In genomic region chr1:228092342-228093049, GRCh38 we compare ENCODE assay signal across 1 cellular context.
TF ChIP-seq lines count a peak whose summit lies in the region.

No MANE protein-coding gene starts in this region.

TF ChIP-seq in SK-N-SH treated with all-trans-retinoic acid at 6 μM for 48 hours, 23 proteins besides CTCF, POLR2A, EP300 and RAD21 (continued from another document):
- no peak for TF ChIP-seq ZNF565 (CRISPR knock-in tag; conservative IDR thresholded peaks at IDR 0.05; ENCODE audit: low read depth)
- no peak for TF ChIP-seq TOX (CRISPR knock-in tag; IDR thresholded peaks at IDR 0.05; ENCODE audit: borderline replicate concordance)
- no peak for TF ChIP-seq SNAI2 (CRISPR knock-in tag; IDR thresholded peaks at IDR 0.05)
- no peak for TF ChIP-seq CSDC2 (CRISPR knock-in tag; IDR thresholded peaks at IDR 0.05)
- TF ChIP-seq ZNF70 (CRISPR knock-in tag; IDR thresholded peaks at IDR 0.05), result no peak
- TF ChIP-seq BACH2 (CRISPR knock-in tag; IDR thresholded peaks at IDR 0.05; ENCODE audit: borderline replicate concordance), result no peak
- TF ChIP-seq RARB (CRISPR knock-in tag; IDR thresholded peaks at IDR 0.05), result no peak
- TF ChIP-seq ZNF8 (CRISPR knock-in tag; IDR thresholded peaks at IDR 0.05), result no peak
- TF ChIP-seq CREB5 (CRISPR knock-in tag; IDR thresholded peaks at IDR 0.05; ENCODE audit: low read depth), result no peak
